ENCODE assay signal across 19 cellular contexts in genomic region chr6:43897571-43898302, GRCh38.
"Had no signal": no experiment of that assay in that cellular context is flagged by ENCODE, and none has a peak within 500 bp of the region (broad histone marks: within the 10 kb centered on the region; RNA-seq: fewer than 3 reads in every experiment).

No MANE protein-coding gene starts in this region.

- H3K27ac ChIP-seq: coronary artery, dorsolateral prefrontal cortex, heart left ventricle, neutrophil, suprapubic skin, thyroid gland, upper lobe of left lung, uterus had no signal

- DNase-seq: dorsolateral prefrontal cortex; effector CD8-positive, alpha-beta T cell; foreskin melanocyte; heart left ventricle; hippocampal formation; mesendoderm; naive thymus-derived CD4-positive, alpha-beta T cell; nephron progenitor cell; stimulated activated CD4-positive, alpha-beta T cell treated with anti-CD3 and anti-CD28 coated beads, Interleukin-4, amount 100 ng/mL, for 1 hour; stimulated activated CD8-positive, alpha-beta memory T cell treated with anti-CD3 and anti-CD28 coated beads, Interleukin-4, amount 100 ng/mL, for 48 hours; stimulated activated naive CD8-positive, alpha-beta T cell treated with anti-CD3 and anti-CD28 coated beads, Interleukin-15, Interleukin-2, amounts not matched to agents 100 U/mL and 50 U/mL, for 24 hours; thyroid gland; upper lobe of left lung; uterus had no signal

- H3K36me3 ChIP-seq: heart left ventricle, neutrophil, suprapubic skin, thyroid gland, upper lobe of left lung, uterus had no signal

- H3K4me3 ChIP-seq: coronary artery, dorsolateral prefrontal cortex, heart left ventricle, smooth muscle cell, suprapubic skin, thyroid gland, upper lobe of left lung, uterus had no signal

- H3K4me1 ChIP-seq: suprapubic skin, upper lobe of left lung, uterus had no signal

- H3K27me3 ChIP-seq: dorsolateral prefrontal cortex, heart left ventricle, neutrophil, suprapubic skin, thyroid gland, upper lobe of left lung, uterus had no signal

- H3K9me3 ChIP-seq: heart left ventricle, neutrophil, suprapubic skin, thyroid gland, upper lobe of left lung, uterus had no signal

- ATAC-seq: heart left ventricle; naive thymus-derived CD4-positive, alpha-beta T cell; stimulated activated effector memory CD8-positive, alpha-beta T cell treated with anti-CD3 and anti-CD28 coated beads, Interleukin-12 subunit alpha, Interleukin-12 subunit beta, amount 100 ng/mL, for 72 hours; stimulated activated naive CD8-positive, alpha-beta T cell treated with anti-CD3 and anti-CD28 coated beads, Interleukin-15, Interleukin-2, amounts not matched to agents 100 U/mL and 50 U/mL, for 24 hours had no signal
